9 cellular contexts compared by ENCODE assay signal in genomic region chr7:134420509-134421125, GRCh38. TPM values are rescaled to one million over a fixed set of nuclear protein-coding genes. Genes with fewer than 3 reads are reported as not detected.
DNase-seq lines count a peak whose midpoint lies in the region; ATAC-seq and TF ChIP-seq lines count a peak whose summit lies in the region.
"Had no signal": no experiment of that assay in that cellular context is flagged by ENCODE, and none has a peak within 500 bp of the region (broad histone marks: within the 10 kb centered on the region; RNA-seq: fewer than 3 reads in every experiment).

No MANE protein-coding gene starts in this region.

- ATAC-seq in WTC11: peak; percentile 95
- ATAC-seq in left cardiac atrium: peak; percentile 66 to 78
- ATAC-seq in GM21825 (IDR thresholded peaks at IDR 0.05; ENCODE audit: unreplicated experiment): no peak

- H3K27me3 ChIP-seq in skeletal muscle satellite cell (ENCODE audit: control insufficient read depth, insufficient read depth, low read length): no peaks in the 10 kb centered on the region

- no peaks in the 10 kb centered on the region for H3K36me3 ChIP-seq in skeletal muscle satellite cell (ENCODE audit: insufficient read depth, low read length)

- peaks cover 19% of the 10 kb centered on the region for H3K4me1 ChIP-seq in skeletal muscle satellite cell (ENCODE audit: control insufficient read depth, insufficient read depth, low read length)

- H3K4me3 ChIP-seq in skeletal muscle satellite cell (ENCODE audit: low read length): no peak overlapping the region

- peak; percentile 68 for DNase-seq in ELR (ENCODE audit: low read depth)
- DNase-seq in NCI-H1105 (lab: John Stamatoyannopoulos, UW): peak; percentile 26
- peak; percentile 58 for DNase-seq in WTC11 (ENCODE audit: low spot score)
- DNase-seq in left cardiac atrium: no peak
- no peak for DNase-seq in NCI-H2029 treated with DMSO at 0.1 percent for 48 hours (lab: John Stamatoyannopoulos, UW)
- no peak for DNase-seq in SKM-1 treated with dmso at 0.1 percent for 144 hours (lab: John Stamatoyannopoulos, UW; ENCODE audit: unreplicated experiment)
- DNase-seq: activated B cell treated with CpG ODN at 0.5 μM for 24 hours had no signal

- POLR2A ChIA-PET in WTC11 (lab: Charles Lee): interaction anchor here (0.8 to 0.9 kb wide), 2 partner anchors 11 to 12 kb away, joined by 3 read pairs; no protein-coding TSS in a partner anchor

- H3K4me1 Mint-ChIP-seq in WTC11: peaks cover 10% of the 10 kb centered on the region
- H3K4me1 Mint-ChIP-seq: activated B cell treated with CpG ODN at 0.5 μM for 24 hours had no signal

- no peak overlapping the region for H3K9ac ChIP-seq in skeletal muscle satellite cell (ENCODE audit: low read depth, low read length)

- H3K9me3 Mint-ChIP-seq in WTC11: no peaks in the 10 kb centered on the region
- H3K9me3 Mint-ChIP-seq: activated B cell treated with CpG ODN at 0.5 μM for 24 hours had no signal

- no peaks in the 10 kb centered on the region for H3K36me3 Mint-ChIP-seq in WTC11

- TF ChIP-seq CTCF in WTC11 (IDR thresholded peaks at IDR 0.05): 0 out of 2 replicates have a peak, but pooled peaks have one; percentile 17

- H3K27me3 Mint-ChIP-seq in WTC11 (ENCODE audit: low read depth): no peaks in the 10 kb centered on the region

- H3K9me3 ChIP-seq in skeletal muscle satellite cell (replicated peaks; ENCODE audit: low read length): no peaks in the 10 kb centered on the region

- no peak overlapping the region for H3K27ac Mint-ChIP-seq in WTC11
- H3K27ac Mint-ChIP-seq: activated B cell treated with CpG ODN at 0.5 μM for 24 hours had no signal

- CTCF ChIA-PET in WTC11 (lab: Charles Lee): interaction anchor here (0.6 to 1.9 kb wide), 28 partner anchors 9 to 1698 kb away, joined by 3 to 21 read pairs (median 4); partner anchors contain the start of genes AKR1B1 and SLC35B4

- H3K4me2 ChIP-seq in skeletal muscle satellite cell (ENCODE audit: low read length): peak overlapping the region; percentile 9

- intact Hi-C loops in left cardiac atrium (cut with DNase I): no loop called here

- H3K4me3 Mint-ChIP-seq in WTC11: no peak overlapping the region
- H3K4me3 Mint-ChIP-seq: activated B cell treated with CpG ODN at 0.5 μM for 24 hours had no signal

TF ChIP-seq in WTC11, 78 proteins besides CTCF, POLR2A, EP300 and RAD21:
- no peak for TF ChIP-seq USF1 (CRISPR knock-in tag; IDR thresholded peaks at IDR 0.05)
- no peak for TF ChIP-seq ZNF671 (CRISPR knock-in tag; IDR thresholded peaks at IDR 0.05)
- TF ChIP-seq CREB1 (CRISPR knock-in tag; IDR thresholded peaks at IDR 0.05): no peak
- no peak for TF ChIP-seq USF2 (CRISPR knock-in tag; IDR thresholded peaks at IDR 0.05)
- TF ChIP-seq EMX1 (CRISPR knock-in tag; IDR thresholded peaks at IDR 0.05): no peak
- no peak for TF ChIP-seq TCF7 (CRISPR knock-in tag; IDR thresholded peaks at IDR 0.05; ENCODE audit: low read depth)
- TF ChIP-seq ZNF281 (CRISPR knock-in tag; IDR thresholded peaks at IDR 0.05): no peak
TF ChIP-seq in WTC11: peak in this region for 0.

RNA-seq across cellular contexts. Expression of gene AKR1B1, which starts 38.3 kb away (rescaled TPM):
- total RNA-seq in WTC11 (2021) (135 to 148 TPM (median 147 TPM) in 3 replicates), left cardiac atrium (100 to 1,000 TPM; 294 to 391 TPM)
- 142 and 151 TPM in 2 replicates for total RNA-seq in skeletal muscle satellite cell (2012; rRNA removed)

Comparison
In these comparisons a context has a peak if more than half of its experiments do, and no peak if none do; other contexts are left out.
1. DNase-seq: peak in ELR (single experiment), NCI-H1105 (single experiment) and WTC11 (single experiment); none in left cardiac atrium (single experiment), NCI-H2029 treated with DMSO at 0.1 percent for 48 hours (single experiment) and SKM-1 treated with dmso at 0.1 percent for 144 hours (single experiment).